In the genomic region with DNA sequence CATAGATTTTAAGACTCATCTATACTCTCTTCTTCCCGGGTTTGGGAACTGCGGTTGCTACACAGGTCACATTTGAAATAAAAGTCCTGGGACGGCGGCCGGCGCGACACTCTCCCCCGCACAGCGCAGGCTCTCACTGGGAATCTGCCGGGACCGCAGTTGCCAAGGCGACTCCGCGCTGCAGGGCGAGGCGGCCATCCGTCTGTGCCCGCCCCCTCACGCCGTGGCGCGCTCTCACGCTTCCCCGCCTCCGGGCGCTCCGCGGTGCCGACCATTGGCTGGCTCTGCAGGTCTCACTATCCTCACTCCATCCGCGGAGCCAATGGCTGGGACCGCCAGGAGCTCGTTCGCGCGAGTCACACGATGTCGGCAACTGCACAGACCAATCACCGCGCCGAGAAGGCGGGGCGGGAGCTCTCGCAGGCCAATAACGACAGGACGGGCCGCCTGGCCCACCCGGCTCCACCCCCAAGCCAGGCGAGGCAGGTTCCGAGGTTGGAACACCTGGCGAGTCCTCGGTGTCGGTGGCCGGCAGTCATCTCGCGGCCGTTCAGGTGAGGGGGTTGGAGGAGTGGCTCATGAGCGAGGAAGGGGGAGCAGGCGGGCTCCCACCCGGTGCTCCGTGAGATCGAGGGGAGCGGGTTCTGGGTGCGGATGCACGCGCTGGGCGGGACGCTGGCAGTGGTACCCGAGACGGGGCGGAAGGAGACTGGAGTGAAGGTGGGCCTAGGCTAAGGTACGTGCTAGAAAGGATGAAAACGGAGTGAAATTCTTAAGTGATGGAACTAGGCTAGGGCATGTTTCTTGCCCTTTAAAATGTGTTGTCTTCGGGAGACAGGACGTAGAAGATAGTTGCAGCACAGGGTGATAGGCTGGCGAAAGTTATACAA, we compare ENCODE assay signal across 1 cellular context.
TF ChIP-seq lines count a peak whose summit lies in the region.

Gene MSMO1, plus strand, starts transcription at position 459 of the 890 bp plus-strand sequence. CDS start 5,702 bp downstream, outside the sequence.

TF ChIP-seq in K562, 482 proteins besides CTCF, POLR2A, EP300 and RAD21 (continued from another document and continues in another):
- 0 out of 2 replicates have a peak, but pooled peaks have one; percentile 22 for TF ChIP-seq ATF6 (CRISPR knock-in tag; IDR thresholded peaks at IDR 0.05)
- TF ChIP-seq SRSF9 (IDR thresholded peaks at IDR 0.05; ENCODE audit: borderline replicate concordance, low read depth, low read length), result no peak
- TF ChIP-seq NONO (IDR thresholded peaks at IDR 0.05; ENCODE audit: low read depth in 2 of 2, low read length in 1 of 2), result no peak
- TF ChIP-seq SAFB (IDR thresholded peaks at IDR 0.05; ENCODE audit: borderline replicate concordance, low read depth, low read length), result no peak
- peak; percentile 58; the same call in 1 of the 2 replicates for TF ChIP-seq KAT7 (CRISPR knock-in tag; IDR thresholded peaks at IDR 0.05; ENCODE audit: borderline replicate concordance)
- TF ChIP-seq CSDE1 (IDR thresholded peaks at IDR 0.05), result peak in 1 of 2 experiments; percentile 89; a peak in 2 of 4 replicates
- TF ChIP-seq EP400 (IDR thresholded peaks at IDR 0.05), result peak; percentile 88
- TF ChIP-seq ZNF134 (CRISPR knock-in tag; conservative IDR thresholded peaks at IDR 0.05), result no peak
- no peak for TF ChIP-seq PCBP1 (IDR thresholded peaks at IDR 0.05; ENCODE audit: low read depth, low read length, poor library complexity, severe bottlenecking)
- no peak for TF ChIP-seq MECOM (CRISPR knock-in tag; IDR thresholded peaks at IDR 0.05)
- no peak for TF ChIP-seq ZNF274 (IDR thresholded peaks at IDR 0.05; ENCODE audit: borderline replicate concordance, low read depth, low read length)
- TF ChIP-seq FOXO4 (CRISPR knock-in tag; IDR thresholded peaks at IDR 0.05), result no peak
- TF ChIP-seq TAL1 (IDR thresholded peaks at IDR 0.05), result no peak
- no peak for TF ChIP-seq ZNF644 (tag; IDR thresholded peaks at IDR 0.05; ENCODE audit: low read depth)
- no peak for TF ChIP-seq ZNF398 (CRISPR knock-in tag; IDR thresholded peaks at IDR 0.05)
- TF ChIP-seq, protein P1, sequence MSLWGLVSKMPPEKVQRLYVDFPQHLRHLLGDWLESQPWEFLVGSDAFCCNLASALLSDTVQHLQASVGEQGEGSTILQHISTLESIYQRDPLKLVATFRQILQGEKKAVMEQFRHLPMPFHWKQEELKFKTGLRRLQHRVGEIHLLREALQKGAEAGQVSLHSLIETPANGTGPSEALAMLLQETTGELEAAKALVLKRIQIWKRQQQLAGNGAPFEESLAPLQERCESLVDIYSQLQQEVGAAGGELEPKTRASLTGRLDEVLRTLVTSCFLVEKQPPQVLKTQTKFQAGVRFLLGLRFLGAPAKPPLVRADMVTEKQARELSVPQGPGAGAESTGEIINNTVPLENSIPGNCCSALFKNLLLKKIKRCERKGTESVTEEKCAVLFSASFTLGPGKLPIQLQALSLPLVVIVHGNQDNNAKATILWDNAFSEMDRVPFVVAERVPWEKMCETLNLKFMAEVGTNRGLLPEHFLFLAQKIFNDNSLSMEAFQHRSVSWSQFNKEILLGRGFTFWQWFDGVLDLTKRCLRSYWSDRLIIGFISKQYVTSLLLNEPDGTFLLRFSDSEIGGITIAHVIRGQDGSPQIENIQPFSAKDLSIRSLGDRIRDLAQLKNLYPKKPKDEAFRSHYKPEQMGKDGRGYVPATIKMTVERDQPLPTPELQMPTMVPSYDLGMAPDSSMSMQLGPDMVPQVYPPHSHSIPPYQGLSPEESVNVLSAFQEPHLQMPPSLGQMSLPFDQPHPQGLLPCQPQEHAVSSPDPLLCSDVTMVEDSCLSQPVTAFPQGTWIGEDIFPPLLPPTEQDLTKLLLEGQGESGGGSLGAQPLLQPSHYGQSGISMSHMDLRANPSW (CRISPR knock-in tag; IDR thresholded peaks at IDR 0.05), result no peak
- TF ChIP-seq, protein P2, sequence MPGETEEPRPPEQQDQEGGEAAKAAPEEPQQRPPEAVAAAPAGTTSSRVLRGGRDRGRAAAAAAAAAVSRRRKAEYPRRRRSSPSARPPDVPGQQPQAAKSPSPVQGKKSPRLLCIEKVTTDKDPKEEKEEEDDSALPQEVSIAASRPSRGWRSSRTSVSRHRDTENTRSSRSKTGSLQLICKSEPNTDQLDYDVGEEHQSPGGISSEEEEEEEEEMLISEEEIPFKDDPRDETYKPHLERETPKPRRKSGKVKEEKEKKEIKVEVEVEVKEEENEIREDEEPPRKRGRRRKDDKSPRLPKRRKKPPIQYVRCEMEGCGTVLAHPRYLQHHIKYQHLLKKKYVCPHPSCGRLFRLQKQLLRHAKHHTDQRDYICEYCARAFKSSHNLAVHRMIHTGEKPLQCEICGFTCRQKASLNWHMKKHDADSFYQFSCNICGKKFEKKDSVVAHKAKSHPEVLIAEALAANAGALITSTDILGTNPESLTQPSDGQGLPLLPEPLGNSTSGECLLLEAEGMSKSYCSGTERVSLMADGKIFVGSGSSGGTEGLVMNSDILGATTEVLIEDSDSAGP (CRISPR knock-in tag; IDR thresholded peaks at IDR 0.05), result peak; percentile 57; the same call in 1 of the 2 replicates
- no peak for TF ChIP-seq MAFF (IDR thresholded peaks at IDR 0.05; ENCODE audit: low read length)
- no peak for TF ChIP-seq POLR3A (IDR thresholded peaks at IDR 0.05; ENCODE audit: borderline replicate concordance, extremely low read depth, insufficient read depth, insufficient read length)
- TF ChIP-seq, protein P3, sequence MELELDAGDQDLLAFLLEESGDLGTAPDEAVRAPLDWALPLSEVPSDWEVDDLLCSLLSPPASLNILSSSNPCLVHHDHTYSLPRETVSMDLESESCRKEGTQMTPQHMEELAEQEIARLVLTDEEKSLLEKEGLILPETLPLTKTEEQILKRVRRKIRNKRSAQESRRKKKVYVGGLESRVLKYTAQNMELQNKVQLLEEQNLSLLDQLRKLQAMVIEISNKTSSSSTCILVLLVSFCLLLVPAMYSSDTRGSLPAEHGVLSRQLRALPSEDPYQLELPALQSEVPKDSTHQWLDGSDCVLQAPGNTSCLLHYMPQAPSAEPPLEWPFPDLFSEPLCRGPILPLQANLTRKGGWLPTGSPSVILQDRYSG (tag; conservative IDR thresholded peaks at IDR 0.05; ENCODE audit: low read depth), result no peak
- TF ChIP-seq SIRT6 (IDR thresholded peaks at IDR 0.05; ENCODE audit: low read depth, low read length), result no peak
- peak; percentile 65; the same call in 1 of the 2 replicates for TF ChIP-seq PHF8 (IDR thresholded peaks at IDR 0.05; ENCODE audit: borderline replicate concordance, low read length)
- TF ChIP-seq NR0B1 (IDR thresholded peaks at IDR 0.05; ENCODE audit: partially characterized antibody), result no peak
- TF ChIP-seq, protein P4, sequence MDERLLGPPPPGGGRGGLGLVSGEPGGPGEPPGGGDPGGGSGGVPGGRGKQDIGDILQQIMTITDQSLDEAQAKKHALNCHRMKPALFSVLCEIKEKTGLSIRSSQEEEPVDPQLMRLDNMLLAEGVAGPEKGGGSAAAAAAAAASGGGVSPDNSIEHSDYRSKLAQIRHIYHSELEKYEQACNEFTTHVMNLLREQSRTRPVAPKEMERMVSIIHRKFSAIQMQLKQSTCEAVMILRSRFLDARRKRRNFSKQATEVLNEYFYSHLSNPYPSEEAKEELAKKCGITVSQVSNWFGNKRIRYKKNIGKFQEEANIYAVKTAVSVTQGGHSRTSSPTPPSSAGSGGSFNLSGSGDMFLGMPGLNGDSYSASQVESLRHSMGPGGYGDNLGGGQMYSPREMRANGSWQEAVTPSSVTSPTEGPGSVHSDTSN (CRISPR knock-in tag; IDR thresholded peaks at IDR 0.05; ENCODE audit: low read depth), result no peak
- TF ChIP-seq, protein P4 (tag; conservative IDR thresholded peaks at IDR 0.05; ENCODE audit: low read depth), result peak; percentile 88
- TF ChIP-seq DMBX1 (CRISPR knock-in tag; IDR thresholded peaks at IDR 0.05; ENCODE audit: borderline replicate concordance), result no peak
- TF ChIP-seq, protein P5, sequence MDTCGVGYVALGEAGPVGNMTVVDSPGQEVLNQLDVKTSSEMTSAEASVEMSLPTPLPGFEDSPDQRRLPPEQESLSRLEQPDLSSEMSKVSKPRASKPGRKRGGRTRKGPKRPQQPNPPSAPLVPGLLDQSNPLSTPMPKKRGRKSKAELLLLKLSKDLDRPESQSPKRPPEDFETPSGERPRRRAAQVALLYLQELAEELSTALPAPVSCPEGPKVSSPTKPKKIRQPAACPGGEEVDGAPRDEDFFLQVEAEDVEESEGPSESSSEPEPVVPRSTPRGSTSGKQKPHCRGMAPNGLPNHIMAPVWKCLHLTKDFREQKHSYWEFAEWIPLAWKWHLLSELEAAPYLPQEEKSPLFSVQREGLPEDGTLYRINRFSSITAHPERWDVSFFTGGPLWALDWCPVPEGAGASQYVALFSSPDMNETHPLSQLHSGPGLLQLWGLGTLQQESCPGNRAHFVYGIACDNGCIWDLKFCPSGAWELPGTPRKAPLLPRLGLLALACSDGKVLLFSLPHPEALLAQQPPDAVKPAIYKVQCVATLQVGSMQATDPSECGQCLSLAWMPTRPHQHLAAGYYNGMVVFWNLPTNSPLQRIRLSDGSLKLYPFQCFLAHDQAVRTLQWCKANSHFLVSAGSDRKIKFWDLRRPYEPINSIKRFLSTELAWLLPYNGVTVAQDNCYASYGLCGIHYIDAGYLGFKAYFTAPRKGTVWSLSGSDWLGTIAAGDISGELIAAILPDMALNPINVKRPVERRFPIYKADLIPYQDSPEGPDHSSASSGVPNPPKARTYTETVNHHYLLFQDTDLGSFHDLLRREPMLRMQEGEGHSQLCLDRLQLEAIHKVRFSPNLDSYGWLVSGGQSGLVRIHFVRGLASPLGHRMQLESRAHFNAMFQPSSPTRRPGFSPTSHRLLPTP (IDR thresholded peaks at IDR 0.05; ENCODE audit: borderline replicate concordance, extremely low read depth, insufficient read length), result no peak
- no peak for TF ChIP-seq PTRF (tag; IDR thresholded peaks at IDR 0.05)
- TF ChIP-seq TBL1XR1 (IDR thresholded peaks at IDR 0.05; ENCODE audit: low read length in 2 of 2), result peak; percentile 53 to 85; a peak in 2 of 4 replicates
- TF ChIP-seq ZNF699 (CRISPR knock-in tag; IDR thresholded peaks at IDR 0.05; ENCODE audit: insufficient replicate concordance), result no peak
- peak; percentile 82 to 85 for TF ChIP-seq NRF1 (conservative IDR thresholded peaks at IDR 0.05 in 1 of 2, IDR thresholded peaks at IDR 0.05 in 1 of 2)
- peak; percentile 93 for TF ChIP-seq NFYB (IDR thresholded peaks at IDR 0.05; ENCODE audit: extremely low read depth, insufficient read length)
- TF ChIP-seq MAFK (IDR thresholded peaks at IDR 0.05; ENCODE audit: low read length), result no peak
- TF ChIP-seq ZNF785 (CRISPR knock-in tag; IDR thresholded peaks at IDR 0.05), result no peak
- TF ChIP-seq RBM34 (IDR thresholded peaks at IDR 0.05; ENCODE audit: borderline replicate concordance, insufficient read depth, low read length), result no peak
- no peak for TF ChIP-seq ZNF764 (CRISPR knock-in tag; IDR thresholded peaks at IDR 0.05; ENCODE audit: low read depth)
- TF ChIP-seq EGR1 (conservative IDR thresholded peaks at IDR 0.05), result peak; percentile 95
